8 cellular contexts compared by ENCODE assay signal in genomic region chr18:12911025-12911927, GRCh38. TPM values are rescaled to one million over a fixed set of nuclear protein-coding genes. Genes with fewer than 3 reads are reported as not detected.
DNase-seq lines count a peak whose midpoint lies in the region; ATAC-seq, FAIRE-seq and TF ChIP-seq lines count a peak whose summit lies in the region.

No MANE protein-coding gene starts in this region.

- H3K4me3 ChIP-seq in keratinocyte (ENCODE audit: control insufficient read depth in 2 of 3, extremely low read depth in 1 of 3, insufficient read depth in 2 of 3, low read depth in 1 of 3, low read length in 3 of 3) = no peak overlapping the region

- peak; percentile 88 to 93 for ATAC-seq in activated naive CD4-positive, alpha-beta T cell treated with anti-CD3 and anti-CD28 coated beads, Interleukin-2, amount 50 U/mL, for 72 hours
- no peak for ATAC-seq in HG02970 (IDR thresholded peaks at IDR 0.05; ENCODE audit: low FRiP score, unreplicated experiment)
- no peak for ATAC-seq in HG02884 (IDR thresholded peaks at IDR 0.05; ENCODE audit: unreplicated experiment)

- H2AFZ ChIP-seq in keratinocyte (ENCODE audit: control insufficient read depth, low read length) = peak overlapping the region; percentile 68

- no peaks in the 10 kb centered on the region for H3K36me3 ChIP-seq in keratinocyte (ENCODE audit: control insufficient read depth in 2 of 2, extremely low read depth in 1 of 2, insufficient read depth in 2 of 2, low read length in 2 of 2)

- peak overlapping the region; percentile 45 for H3K4me2 ChIP-seq in keratinocyte (ENCODE audit: control insufficient read depth, extremely low read depth, insufficient read depth, low read depth, low read length)

- H3K4me1 ChIP-seq in keratinocyte (ENCODE audit: control insufficient read depth, extremely low read depth, insufficient read depth, low read length) = peaks cover 2% of the 10 kb centered on the region

- H3K36me3 Mint-ChIP-seq in activated naive CD4-positive, alpha-beta T cell treated with anti-CD3 and anti-CD28 coated beads, Interleukin-2, amount 50 U/mL, for 72 hours = peaks cover 15 to 16% of the 10 kb centered on the region in 2 donors

- peaks cover 8 to 10% of the 10 kb centered on the region in 2 donors for H3K9me3 Mint-ChIP-seq in activated naive CD4-positive, alpha-beta T cell treated with anti-CD3 and anti-CD28 coated beads, Interleukin-2, amount 50 U/mL, for 72 hours

- no peak for TF ChIP-seq CTCF in keratinocyte (optimal IDR thresholded peaks at IDR 0.05 in 1 of 3, IDR thresholded peaks at IDR 0.05 in 1 of 3, conservative IDR thresholded peaks at IDR 0.05 in 1 of 3; ENCODE audit: extremely low read depth in 1 of 3, insufficient read depth in 2 of 3, low read length in 3 of 3)

- H3K9ac ChIP-seq in keratinocyte (ENCODE audit: control insufficient read depth, extremely low read depth, insufficient read depth, low read length) = no peak overlapping the region

- no peak overlapping the region for H3K27ac ChIP-seq in keratinocyte (ENCODE audit: control insufficient read depth, insufficient read depth, low read length)

- DNase-seq in HuH-7.5 (ENCODE audit: low spot score) = peak; percentile 83
- DNase-seq in activated naive CD4-positive, alpha-beta T cell treated with anti-CD3 and anti-CD28 coated beads, Interleukin-2, amount 50 U/mL, for 72 hours (ENCODE audit: low spot score in 2 of 2) = peak in 1 of 2 donors; percentile 61
- no peak for DNase-seq in keratinocyte (ENCODE audit: low read depth, low spot score)
- peak; percentile 40 to 41 for DNase-seq in stimulated activated CD4-positive, alpha-beta T cell treated with anti-CD3 and anti-CD28 coated beads, Interleukin-4, amount 100 ng/mL, for 48 hours (ENCODE audit: low read depth in 2 of 2)
- no peak for DNase-seq in NCI-H1092 (lab: John Stamatoyannopoulos, UW)
- no peak for DNase-seq in NCI-H2196 (lab: John Stamatoyannopoulos, UW; ENCODE audit: unreplicated experiment)

- no peak overlapping the region for H3K27ac Mint-ChIP-seq in activated naive CD4-positive, alpha-beta T cell treated with anti-CD3 and anti-CD28 coated beads, Interleukin-2, amount 50 U/mL, for 72 hours

- dilution Hi-C loops in keratinocyte (cut with MboI; ENCODE audit: extremely low pct_ligation_motif_present, low sequenced_read_pairs) = loop anchor here (25.0 kb wide), 1 partner anchor 174 kb away; no protein-coding TSS in a partner anchor

- H3K9me3 ChIP-seq in keratinocyte (ENCODE audit: control insufficient read depth, low read depth, low read length) = peaks cover 2% of the 10 kb centered on the region

- no peaks in the 10 kb centered on the region for H4K20me1 ChIP-seq in keratinocyte (ENCODE audit: control insufficient read depth, extremely low read depth, insufficient read depth, low read length)

- FAIRE-seq in keratinocyte (lab: Jason Lieb, UNC) = no peak

- no peaks in the 10 kb centered on the region for H3K9me1 ChIP-seq in keratinocyte (ENCODE audit: control insufficient read depth, extremely low read depth, insufficient read depth, low read length)

- H3K79me2 ChIP-seq in keratinocyte (ENCODE audit: control insufficient read depth, insufficient read depth, low read length) = no peaks in the 10 kb centered on the region

- peaks cover 7% of the 10 kb centered on the region for H3K27me3 ChIP-seq in keratinocyte (ENCODE audit: control insufficient read depth, extremely low read depth, insufficient read depth, low read length)

RNA-seq across cellular contexts. Expression of gene PTPN2, which starts 27.2 kb away (rescaled TPM):
- 10 to 100 TPM; 57.0 to 69.9 TPM for total RNA-seq in activated naive CD4-positive, alpha-beta T cell treated with anti-CD3 and anti-CD28 coated beads, Interleukin-2, amount 50 U/mL, for 72 hours
- 23.7 to 39.9 TPM (median 26.0 TPM) in 3 replicates for polyA plus RNA-seq in keratinocyte
- 168 TPM for polyA plus RNA-seq in keratinocyte (2011; ENCODE audit: low read depth)
- 22.0 and 30.9 TPM in 2 replicates for polyA plus RNA-seq in keratinocyte (2011; cell fraction: cytosol; rRNA removed)
- 39.2 and 46.8 TPM in 2 replicates for polyA plus RNA-seq in keratinocyte (2011; cell fraction: nucleus; rRNA removed)
- 27.7 and 33.5 TPM in 2 replicates for polyA plus RNA-seq in keratinocyte (2012; ENCODE audit: low replicate concordance)
- polyA minus RNA-seq in keratinocyte = 5.5 to 39.6 TPM (median 10.1 TPM) in 3 replicates
- 10.9 TPM for polyA minus RNA-seq in keratinocyte (2011; cell fraction: cytosol; rRNA and poly(A)+ RNA removed)
- 8.7 and 21.6 TPM in 2 replicates for polyA minus RNA-seq in keratinocyte (2011; cell fraction: nucleus; rRNA and poly(A)+ RNA removed)

RNA-seq across cellular contexts. Expression of gene SEH1L, which starts 36.5 kb away (rescaled TPM):
- total RNA-seq in activated naive CD4-positive, alpha-beta T cell treated with anti-CD3 and anti-CD28 coated beads, Interleukin-2, amount 50 U/mL, for 72 hours = 100 to 1,000 TPM in 1 of 2 donors, 10 to 100 TPM in 1; 81.0 to 108 TPM
- polyA plus RNA-seq in keratinocyte = 41.3 to 60.5 TPM (median 47.4 TPM) in 3 replicates
- 25.3 TPM for polyA plus RNA-seq in keratinocyte (2011; ENCODE audit: low read depth)
- 39.7 and 81.9 TPM in 2 replicates for polyA plus RNA-seq in keratinocyte (2011; cell fraction: cytosol; rRNA removed)
- 34.6 and 35.6 TPM in 2 replicates for polyA plus RNA-seq in keratinocyte (2011; cell fraction: nucleus; rRNA removed)
- polyA plus RNA-seq in keratinocyte (2012; ENCODE audit: low replicate concordance) = 21.8 and 32.3 TPM in 2 replicates
- polyA minus RNA-seq in keratinocyte = 49.6 to 109 TPM (median 94.3 TPM) in 3 replicates
- 50.6 TPM for polyA minus RNA-seq in keratinocyte (2011; cell fraction: cytosol; rRNA and poly(A)+ RNA removed)
- 13.0 and 28.7 TPM in 2 replicates for polyA minus RNA-seq in keratinocyte (2011; cell fraction: nucleus; rRNA and poly(A)+ RNA removed)

Comparison
In these comparisons a context has a peak if more than half of its experiments do, and no peak if none do; other contexts are left out.
1. DNase-seq: peak in HuH-7.5 (single experiment) and stimulated activated CD4-positive, alpha-beta T cell treated with anti-CD3 and anti-CD28 coated beads, Interleukin-4, amount 100 ng/mL, for 48 hours (2 of 2); none in keratinocyte (single experiment), NCI-H1092 (single experiment) and NCI-H2196 (single experiment).
2. ATAC-seq: peak in activated naive CD4-positive, alpha-beta T cell treated with anti-CD3 and anti-CD28 coated beads, Interleukin-2, amount 50 U/mL, for 72 hours (2 of 2); none in HG02970 (single experiment) and HG02884 (single experiment).